Comparison of ENCODE assay signal across 8 cellular contexts in genomic region chr1:225809842-225810578, GRCh38. TPM values are rescaled to one million over a fixed set of nuclear protein-coding genes. Genes with fewer than 3 reads are reported as not detected.
DNase-seq lines count a peak whose midpoint lies in the region; ATAC-seq, FAIRE-seq and TF ChIP-seq lines count a peak whose summit lies in the region.

Gene EPHX1 (plus strand): TSS chr1:225810124. CDS start chr1:225828730, 18,606 bp downstream.

- peaks cover 2% of the 10 kb centered on the region for H3K36me3 ChIP-seq in bronchial epithelial cell (ENCODE audit: control insufficient read depth, insufficient read depth, low read length)

- peak; percentile 93 for ATAC-seq in HG02973 (IDR thresholded peaks at IDR 0.05; ENCODE audit: unreplicated experiment)

- peak within 1 kb of the TSS; percentile 80 for H3K4me3 ChIP-seq in bronchial epithelial cell (ENCODE audit: low read depth, low read length)

- H3K27ac ChIP-seq in VCaP: peak within 1 kb of the TSS; percentile 90

- FAIRE-seq in GM18507 (lab: Jason Lieb, UNC) (peak; percentile 69), bronchial epithelial cell (lab: Jason Lieb, UNC) (no peak)

- TF ChIP-seq CTCF in VCaP (conservative IDR thresholded peaks at IDR 0.05) (peak; percentile 54), bronchial epithelial cell (IDR thresholded peaks at IDR 0.05; ENCODE audit: insufficient read depth, low read length, severe bottlenecking) (peak; percentile 43)

- H3K27me3 ChIP-seq in bronchial epithelial cell (ENCODE audit: control insufficient read depth, insufficient read depth, low read length): no peaks in the 10 kb centered on the region

- DNase-seq in 8988T (peak; percentile 94), GM18507 (ENCODE audit: extremely low spot score, insufficient read length, low read depth) (peak; percentile 68), NCI-H2081 treated with DMSO at 0.1 percent for 48 hours (lab: John Stamatoyannopoulos, UW) (peak; percentile 44), bronchial epithelial cell (ENCODE audit: low read depth) (peak; percentile 76), iris pigment epithelial cell (ENCODE audit: low read depth) (peak; percentile 91)
- DNase-seq in stimulated activated CD4-positive, alpha-beta T cell treated with anti-CD3 and anti-CD28 coated beads, Interleukin-12 subunit alpha, Interleukin-12 subunit beta, amount 100 ng/mL, for 24 hours (ENCODE audit: low read depth in 2 of 2): peak; percentile 55 to 79

RNA-seq across cellular contexts. Expression of gene EPHX1, which starts in this region (rescaled TPM):
- 3.9 and 22.1 TPM in 2 replicates for total RNA-seq in bronchial epithelial cell

Comparison
In these comparisons a context has a peak if more than half of its experiments do, and no peak if none do; other contexts are left out.
1. Peak in every context shown above with its lines: DNase-seq, ATAC-seq, H3K4me3 ChIP-seq and H3K27ac ChIP-seq.
2. DNase-seq: peak in every context shown above with its lines; median percentile 94 in 8988T; 91 in iris pigment epithelial cell; 76 in bronchial epithelial cell; 68 in GM18507; 67 in stimulated activated CD4-positive, alpha-beta T cell treated with anti-CD3 and anti-CD28 coated beads, Interleukin-12 subunit alpha, Interleukin-12 subunit beta, amount 100 ng/mL, for 24 hours; 44 in NCI-H2081 treated with DMSO at 0.1 percent for 48 hours.